In the genomic region with DNA sequence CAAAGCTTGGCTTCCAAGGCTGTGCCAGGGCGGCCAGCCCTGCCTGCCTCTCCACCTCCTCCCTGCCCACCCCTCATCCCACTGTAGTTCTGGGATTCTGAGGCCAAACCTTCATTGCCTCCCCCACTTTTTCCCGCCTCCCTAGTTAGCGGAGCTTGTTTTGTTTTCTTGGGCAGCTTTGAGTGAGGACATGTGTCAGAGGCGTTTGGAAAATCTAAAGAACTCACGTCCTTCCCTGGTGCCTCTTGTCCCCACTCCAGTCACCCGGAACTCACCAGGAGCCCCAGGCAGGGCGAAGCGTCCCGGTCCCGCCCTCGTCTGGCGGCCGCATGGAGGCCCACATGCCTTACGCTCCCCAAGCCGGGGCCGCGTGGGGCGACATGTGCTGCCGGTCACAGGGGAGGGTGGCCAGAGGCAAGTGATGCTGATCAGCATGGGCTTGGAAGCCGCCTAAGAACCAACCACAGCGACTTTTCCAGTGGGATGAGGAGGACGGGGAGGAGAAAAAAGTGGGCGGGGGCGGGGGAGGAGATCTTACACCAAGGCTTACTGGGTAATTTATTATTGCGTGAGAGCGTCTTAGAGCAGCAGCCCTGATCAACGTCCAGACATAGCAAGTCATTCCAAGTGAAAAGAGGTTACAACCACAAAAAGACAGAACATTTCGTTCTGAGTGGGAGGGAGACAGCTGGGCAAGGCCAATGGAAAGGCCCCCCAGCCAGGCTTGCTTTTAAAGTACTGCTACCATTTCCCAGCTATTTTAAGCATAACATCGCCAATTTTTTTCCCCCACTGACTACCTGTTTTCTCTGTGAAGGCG, we compare ENCODE assay signal across 1 cellular context.
TF ChIP-seq lines count a peak whose summit lies in the region.

No MANE protein-coding gene starts in this region.

TF ChIP-seq in HEK293, 187 proteins besides CTCF, POLR2A, EP300 and RAD21 (continued from another document and continues in another):
- TF ChIP-seq, protein P1, sequence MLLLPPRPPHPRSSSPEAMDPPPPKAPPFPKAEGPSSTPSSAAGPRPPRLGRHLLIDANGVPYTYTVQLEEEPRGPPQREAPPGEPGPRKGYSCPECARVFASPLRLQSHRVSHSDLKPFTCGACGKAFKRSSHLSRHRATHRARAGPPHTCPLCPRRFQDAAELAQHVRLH (tag by site-specific recombination; IDR thresholded peaks at IDR 0.05), result no peak
- TF ChIP-seq ZNF514 (tag by site-specific recombination; IDR thresholded peaks at IDR 0.05) (no peak), ZNF394 (tag by site-specific recombination; IDR thresholded peaks at IDR 0.05; ENCODE audit: borderline replicate concordance) (no peak; the same call in 1 of the 2 replicates), ZNF571 (tag by site-specific recombination; IDR thresholded peaks at IDR 0.05) (no peak), WT1 (tag by site-specific recombination; IDR thresholded peaks at IDR 0.05) (peak; percentile 58), EGR2 (tag by site-specific recombination; IDR thresholded peaks at IDR 0.05; ENCODE audit: low read depth) (peak; percentile 88), ZFP41 (tag by site-specific recombination; IDR thresholded peaks at IDR 0.05; ENCODE audit: borderline replicate concordance) (no peak), ZNF843 (tag by site-specific recombination; IDR thresholded peaks at IDR 0.05) (0 out of 2 replicates have a peak, but pooled peaks have one; percentile 35), SCRT2 (tag by site-specific recombination; IDR thresholded peaks at IDR 0.05) (no peak), SP2 (tag by site-specific recombination; IDR thresholded peaks at IDR 0.05) (peak; percentile 91), ZBTB17 (tag by site-specific recombination; IDR thresholded peaks at IDR 0.05) (peak; percentile 77), ZNF521 (tag by site-specific recombination; IDR thresholded peaks at IDR 0.05) (no peak), ZNF324 (tag by site-specific recombination; IDR thresholded peaks at IDR 0.05) (no peak; the same call in 1 of the 2 replicates), ZBTB6 (tag by site-specific recombination; IDR thresholded peaks at IDR 0.05) (no peak), PRDM2 (tag by site-specific recombination; IDR thresholded peaks at IDR 0.05; ENCODE audit: borderline replicate concordance) (no peak), PRDM1 (tag by site-specific recombination; IDR thresholded peaks at IDR 0.05) (no peak), GLIS1 (tag by site-specific recombination; IDR thresholded peaks at IDR 0.05) (peak; percentile 90), ZNF174 (tag by site-specific recombination; IDR thresholded peaks at IDR 0.05) (no peak), ZNF37A (tag by site-specific recombination; IDR thresholded peaks at IDR 0.05) (no peak), ZNF112 (tag by site-specific recombination; IDR thresholded peaks at IDR 0.05) (no peak)
- TF ChIP-seq, protein P2, sequence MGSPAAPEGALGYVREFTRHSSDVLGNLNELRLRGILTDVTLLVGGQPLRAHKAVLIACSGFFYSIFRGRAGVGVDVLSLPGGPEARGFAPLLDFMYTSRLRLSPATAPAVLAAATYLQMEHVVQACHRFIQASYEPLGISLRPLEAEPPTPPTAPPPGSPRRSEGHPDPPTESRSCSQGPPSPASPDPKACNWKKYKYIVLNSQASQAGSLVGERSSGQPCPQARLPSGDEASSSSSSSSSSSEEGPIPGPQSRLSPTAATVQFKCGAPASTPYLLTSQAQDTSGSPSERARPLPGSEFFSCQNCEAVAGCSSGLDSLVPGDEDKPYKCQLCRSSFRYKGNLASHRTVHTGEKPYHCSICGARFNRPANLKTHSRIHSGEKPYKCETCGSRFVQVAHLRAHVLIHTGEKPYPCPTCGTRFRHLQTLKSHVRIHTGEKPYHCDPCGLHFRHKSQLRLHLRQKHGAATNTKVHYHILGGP (tag by site-specific recombination; IDR thresholded peaks at IDR 0.05), result no peak
- TF ChIP-seq, protein P3, sequence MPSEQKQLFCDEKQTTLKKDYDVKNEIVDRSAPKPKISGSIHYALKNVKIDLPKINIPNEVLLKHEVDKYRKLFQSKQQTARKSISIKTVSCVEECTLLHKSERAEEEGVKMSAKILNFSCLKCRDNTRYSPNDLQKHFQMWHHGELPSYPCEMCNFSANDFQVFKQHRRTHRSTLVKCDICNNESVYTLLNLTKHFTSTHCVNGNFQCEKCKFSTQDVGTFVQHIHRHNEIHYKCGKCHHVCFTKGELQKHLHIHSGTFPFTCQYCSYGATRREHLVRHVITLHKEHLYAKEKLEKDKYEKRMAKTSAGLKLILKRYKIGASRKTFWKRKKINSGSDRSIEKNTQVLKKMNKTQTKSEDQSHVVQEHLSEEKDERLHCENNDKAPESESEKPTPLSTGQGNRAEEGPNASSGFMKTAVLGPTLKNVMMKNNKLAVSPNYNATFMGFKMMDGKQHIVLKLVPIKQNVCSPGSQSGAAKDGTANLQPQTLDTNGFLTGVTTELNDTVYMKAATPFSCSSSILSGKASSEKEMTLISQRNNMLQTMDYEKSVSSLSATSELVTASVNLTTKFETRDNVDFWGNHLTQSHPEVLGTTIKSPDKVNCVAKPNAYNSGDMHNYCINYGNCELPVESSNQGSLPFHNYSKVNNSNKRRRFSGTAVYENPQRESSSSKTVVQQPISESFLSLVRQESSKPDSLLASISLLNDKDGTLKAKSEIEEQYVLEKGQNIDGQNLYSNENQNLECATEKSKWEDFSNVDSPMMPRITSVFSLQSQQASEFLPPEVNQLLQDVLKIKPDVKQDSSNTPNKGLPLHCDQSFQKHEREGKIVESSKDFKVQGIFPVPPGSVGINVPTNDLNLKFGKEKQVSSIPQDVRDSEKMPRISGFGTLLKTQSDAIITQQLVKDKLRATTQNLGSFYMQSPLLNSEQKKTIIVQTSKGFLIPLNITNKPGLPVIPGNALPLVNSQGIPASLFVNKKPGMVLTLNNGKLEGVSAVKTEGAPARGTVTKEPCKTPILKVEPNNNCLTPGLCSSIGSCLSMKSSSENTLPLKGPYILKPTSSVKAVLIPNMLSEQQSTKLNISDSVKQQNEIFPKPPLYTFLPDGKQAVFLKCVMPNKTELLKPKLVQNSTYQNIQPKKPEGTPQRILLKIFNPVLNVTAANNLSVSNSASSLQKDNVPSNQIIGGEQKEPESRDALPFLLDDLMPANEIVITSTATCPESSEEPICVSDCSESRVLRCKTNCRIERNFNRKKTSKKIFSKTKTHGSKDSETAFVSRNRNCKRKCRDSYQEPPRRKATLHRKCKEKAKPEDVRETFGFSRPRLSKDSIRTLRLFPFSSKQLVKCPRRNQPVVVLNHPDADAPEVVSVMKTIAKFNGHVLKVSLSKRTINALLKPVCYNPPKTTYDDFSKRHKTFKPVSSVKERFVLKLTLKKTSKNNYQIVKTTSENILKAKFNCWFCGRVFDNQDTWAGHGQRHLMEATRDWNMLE (tag by site-specific recombination; conservative IDR thresholded peaks at IDR 0.05; ENCODE audit: low read depth), result no peak
- TF ChIP-seq, protein P4, sequence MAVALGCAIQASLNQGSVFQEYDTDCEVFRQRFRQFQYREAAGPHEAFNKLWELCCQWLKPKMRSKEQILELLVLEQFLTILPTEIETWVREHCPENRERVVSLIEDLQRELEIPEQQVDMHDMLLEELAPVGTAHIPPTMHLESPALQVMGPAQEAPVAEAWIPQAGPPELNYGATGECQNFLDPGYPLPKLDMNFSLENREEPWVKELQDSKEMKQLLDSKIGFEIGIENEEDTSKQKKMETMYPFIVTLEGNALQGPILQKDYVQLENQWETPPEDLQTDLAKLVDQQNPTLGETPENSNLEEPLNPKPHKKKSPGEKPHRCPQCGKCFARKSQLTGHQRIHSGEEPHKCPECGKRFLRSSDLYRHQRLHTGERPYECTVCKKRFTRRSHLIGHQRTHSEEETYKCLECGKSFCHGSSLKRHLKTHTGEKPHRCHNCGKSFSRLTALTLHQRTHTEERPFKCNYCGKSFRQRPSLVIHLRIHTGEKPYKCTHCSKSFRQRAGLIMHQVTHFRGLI (tag by site-specific recombination; IDR thresholded peaks at IDR 0.05), result no peak
- TF ChIP-seq, protein P5, sequence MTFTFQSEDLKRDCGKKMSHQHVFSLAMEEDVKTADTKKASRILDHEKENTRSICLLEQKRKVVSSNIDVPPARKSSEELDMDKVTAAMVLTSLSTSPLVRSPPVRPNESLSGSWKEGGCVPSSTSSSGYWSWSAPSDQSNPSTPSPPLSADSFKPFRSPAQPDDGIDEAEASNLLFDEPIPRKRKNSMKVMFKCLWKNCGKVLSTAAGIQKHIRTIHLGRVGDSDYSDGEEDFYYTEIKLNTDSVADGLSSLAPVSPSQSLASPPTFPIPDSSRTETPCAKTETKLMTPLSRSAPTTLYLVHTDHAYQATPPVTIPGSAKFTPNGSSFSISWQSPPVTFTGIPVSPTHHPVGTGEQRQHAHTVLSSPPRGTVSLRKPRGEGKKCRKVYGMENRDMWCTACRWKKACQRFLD (tag by site-specific recombination; IDR thresholded peaks at IDR 0.05), result no peak
- TF ChIP-seq, protein P6, sequence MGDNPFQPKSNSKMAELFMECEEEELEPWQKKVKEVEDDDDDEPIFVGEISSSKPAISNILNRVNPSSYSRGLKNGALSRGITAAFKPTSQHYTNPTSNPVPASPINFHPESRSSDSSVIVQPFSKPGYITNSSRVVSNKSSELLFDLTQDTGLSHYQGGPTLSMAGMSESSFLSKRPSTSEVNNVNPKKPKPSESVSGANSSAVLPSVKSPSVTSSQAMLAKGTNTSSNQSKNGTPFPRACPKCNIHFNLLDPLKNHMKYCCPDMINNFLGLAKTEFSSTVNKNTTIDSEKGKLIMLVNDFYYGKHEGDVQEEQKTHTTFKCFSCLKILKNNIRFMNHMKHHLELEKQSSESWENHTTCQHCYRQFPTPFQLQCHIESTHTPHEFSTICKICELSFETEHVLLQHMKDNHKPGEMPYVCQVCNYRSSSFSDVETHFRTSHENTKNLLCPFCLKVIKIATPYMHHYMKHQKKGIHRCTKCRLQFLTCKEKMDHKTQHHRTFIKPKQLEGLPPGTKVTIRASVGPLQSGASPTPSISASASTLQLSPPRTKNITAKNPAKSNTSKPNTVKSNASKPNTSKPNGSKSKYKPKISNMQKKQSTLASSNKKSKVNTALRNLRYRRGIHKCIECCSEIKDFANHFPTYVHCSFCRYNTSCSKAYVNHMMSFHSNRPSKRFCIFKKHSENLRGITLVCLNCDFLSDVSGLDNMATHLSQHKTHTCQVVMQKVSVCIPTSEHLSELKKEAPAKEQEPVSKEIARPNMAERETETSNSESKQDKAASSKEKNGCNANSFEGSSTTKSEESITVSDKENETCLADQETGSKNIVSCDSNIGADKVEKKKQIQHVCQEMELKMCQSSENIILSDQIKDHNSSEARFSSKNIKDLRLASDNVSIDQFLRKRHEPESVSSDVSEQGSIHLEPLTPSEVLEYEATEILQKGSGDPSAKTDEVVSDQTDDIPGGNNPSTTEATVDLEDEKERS (tag by site-specific recombination; IDR thresholded peaks at IDR 0.05), result no peak
- TF ChIP-seq, protein P7, sequence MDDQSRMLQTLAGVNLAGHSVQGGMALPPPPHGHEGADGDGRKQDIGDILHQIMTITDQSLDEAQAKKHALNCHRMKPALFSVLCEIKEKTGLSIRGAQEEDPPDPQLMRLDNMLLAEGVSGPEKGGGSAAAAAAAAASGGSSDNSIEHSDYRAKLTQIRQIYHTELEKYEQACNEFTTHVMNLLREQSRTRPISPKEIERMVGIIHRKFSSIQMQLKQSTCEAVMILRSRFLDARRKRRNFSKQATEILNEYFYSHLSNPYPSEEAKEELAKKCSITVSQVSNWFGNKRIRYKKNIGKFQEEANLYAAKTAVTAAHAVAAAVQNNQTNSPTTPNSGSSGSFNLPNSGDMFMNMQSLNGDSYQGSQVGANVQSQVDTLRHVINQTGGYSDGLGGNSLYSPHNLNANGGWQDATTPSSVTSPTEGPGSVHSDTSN (CRISPR knock-in tag; IDR thresholded peaks at IDR 0.05), result no peak
